7 cellular contexts compared by ENCODE assay signal in genomic region chr15:40743921-40744809, GRCh38. TPM values are rescaled to one million over a fixed set of nuclear protein-coding genes. Genes with fewer than 3 reads are reported as not detected.
DNase-seq lines count a peak whose midpoint lies in the region; ATAC-seq and TF ChIP-seq lines count a peak whose summit lies in the region.

No MANE protein-coding gene starts in this region.

- ATAC-seq in HG02759 (IDR thresholded peaks at IDR 0.05; ENCODE audit: unreplicated experiment) (peak; percentile 42), HG03520 (IDR thresholded peaks at IDR 0.05; ENCODE audit: unreplicated experiment) (no peak)
- ATAC-seq in activated CD4-positive, alpha-beta T cell treated with anti-CD3 and anti-CD28 coated beads for 36 hours = peak; percentile 93

- no peaks in the 10 kb centered on the region for H3K9me3 Mint-ChIP-seq in activated CD4-positive, alpha-beta T cell treated with anti-CD3 and anti-CD28 coated beads for 36 hours (ENCODE audit: low read depth)

- peak overlapping the region; percentile 71 for H3K27ac Mint-ChIP-seq in activated CD4-positive, alpha-beta T cell treated with anti-CD3 and anti-CD28 coated beads for 36 hours

- peak; percentile 82 for DNase-seq in activated CD4-positive, alpha-beta T cell treated with anti-CD3 and anti-CD28 coated beads for 36 hours
- peak; percentile 55 to 76 for DNase-seq in erythroblast (lab: John Stamatoyannopoulos, UW)
- DNase-seq in stimulated activated CD4-positive, alpha-beta T cell treated with anti-CD3 and anti-CD28 coated beads, Interleukin-1b, Interleukin-23, amount 100 ng/mL, for 48 hours = peak; percentile 72
- DNase-seq in DMS114 treated with DMSO at 0.1 percent for 48 hours (lab: John Stamatoyannopoulos, UW; ENCODE audit: unreplicated experiment) = no peak
- no peak for DNase-seq in cerebellum (ENCODE audit: low spot score)

- no peak for TF ChIP-seq POLR2A in erythroblast (IDR thresholded peaks at IDR 0.05; ENCODE audit: low read length)

- peaks cover 32% of the 10 kb centered on the region for H3K36me3 Mint-ChIP-seq in activated CD4-positive, alpha-beta T cell treated with anti-CD3 and anti-CD28 coated beads for 36 hours (ENCODE audit: low read depth)

- intact Hi-C loops in activated CD4-positive, alpha-beta T cell treated with anti-CD3 and anti-CD28 coated beads for 36 hours (cut with DNase I, micrococcal nuclease) = loop anchor here (1.0 to 10.0 kb wide), 4 partner anchors 11 to 151 kb away; partner anchors contain the start of genes RAD51 (in 1 of the 2), RMDN3 (in 1 of the 2) and VPS18 (in 1 of the 2)

- CTCF ChIA-PET in activated CD4-positive, alpha-beta T cell treated with anti-CD3 and anti-CD28 coated beads for 36 hours (lab: Charles Lee) = interaction anchor here (0.6 to 2.6 kb wide), 15 partner anchors 9 to 160 kb away, joined by 3 to 10 read pairs (median 4); partner anchors contain the start of genes RAD51 and VPS18

- H3K4me1 Mint-ChIP-seq in activated CD4-positive, alpha-beta T cell treated with anti-CD3 and anti-CD28 coated beads for 36 hours = peaks cover 25% of the 10 kb centered on the region

- POLR2A ChIA-PET in activated CD4-positive, alpha-beta T cell treated with anti-CD3 and anti-CD28 coated beads for 36 hours (lab: Charles Lee) = interaction anchor here (0.5 to 1.9 kb wide), 6 partner anchors 12 to 1186 kb away, joined by 3 to 8 read pairs (median 4); partner anchors contain the start of genes DNAJC17, RAD51 and ZFYVE19

- H3K4me3 Mint-ChIP-seq in activated CD4-positive, alpha-beta T cell treated with anti-CD3 and anti-CD28 coated beads for 36 hours = peak overlapping the region; percentile 4

- no peaks in the 10 kb centered on the region for H3K27me3 Mint-ChIP-seq in activated CD4-positive, alpha-beta T cell treated with anti-CD3 and anti-CD28 coated beads for 36 hours

RNA-seq across cellular contexts. Expression of gene RMDN3, which starts 10.9 kb away (rescaled TPM):
- 10 to 100 TPM; 12.3 to 18.8 TPM for total RNA-seq in activated CD4-positive, alpha-beta T cell treated with anti-CD3 and anti-CD28 coated beads for 36 hours
- 15.4 TPM for total RNA-seq in cerebellum

RNA-seq across cellular contexts. Expression of gene GCHFR, which starts 19.7 kb away (rescaled TPM):
- total RNA-seq in activated CD4-positive, alpha-beta T cell treated with anti-CD3 and anti-CD28 coated beads for 36 hours = 10 to 100 TPM; 32.8 to 41.1 TPM
- 3.4 TPM for total RNA-seq in cerebellum

RNA-seq across cellular contexts. Expression of gene C15orf62, which starts 25.6 kb away (rescaled TPM):
- total RNA-seq in activated CD4-positive, alpha-beta T cell treated with anti-CD3 and anti-CD28 coated beads for 36 hours = under 1 TPM; 0.58 to 0.80 TPM
- 0.27 TPM for total RNA-seq in cerebellum

RNA-seq across cellular contexts. Expression of gene RAD51, which starts 49.2 kb away (rescaled TPM):
- total RNA-seq in activated CD4-positive, alpha-beta T cell treated with anti-CD3 and anti-CD28 coated beads for 36 hours = 10 to 100 TPM; 73.5 to 75.3 TPM
- 2.4 TPM for total RNA-seq in cerebellum

Comparison
In these comparisons a context has a peak if more than half of its experiments do, and no peak if none do; other contexts are left out.
1. DNase-seq: peak in activated CD4-positive, alpha-beta T cell treated with anti-CD3 and anti-CD28 coated beads for 36 hours (single experiment), erythroblast (2 of 2) and stimulated activated CD4-positive, alpha-beta T cell treated with anti-CD3 and anti-CD28 coated beads, Interleukin-1b, Interleukin-23, amount 100 ng/mL, for 48 hours (single experiment); none in DMS114 treated with DMSO at 0.1 percent for 48 hours (single experiment) and cerebellum (single experiment).